Comparison of ENCODE assay signal across 1 cellular context in the genomic region with DNA sequence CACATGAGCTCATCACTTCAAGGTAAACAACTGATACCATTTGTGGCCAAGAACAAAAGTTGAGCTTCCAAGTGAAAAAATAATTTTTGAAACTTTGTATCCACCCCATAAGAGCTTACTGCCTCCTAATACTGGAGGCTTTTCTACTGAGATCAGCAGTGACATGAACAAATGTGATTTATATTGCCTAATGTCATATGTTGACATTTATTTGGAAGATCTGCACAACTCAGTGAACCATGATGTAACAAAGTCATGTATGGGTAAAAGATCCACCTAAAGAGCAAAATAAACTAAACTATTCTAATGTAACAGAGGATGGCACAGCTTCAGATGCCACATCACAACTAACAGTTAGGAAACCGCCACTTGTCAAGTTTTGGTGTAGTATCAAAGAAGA.
A peak's percentile ranks its signal among the peaks of the same experiment; 100 is the strongest.
TF ChIP-seq lines count a peak whose summit lies in the region.

No MANE protein-coding gene starts in this region.

TF ChIP-seq in IMR-90, 13 proteins besides CTCF, POLR2A, EP300 and RAD21 (continued from another document):
- TF ChIP-seq CEBPB (IDR thresholded peaks at IDR 0.05; ENCODE audit: low read depth, low read length), result 0 out of 2 replicates have a peak, but pooled peaks have one; percentile 12
TF ChIP-seq in IMR-90: peak in this region for 1.
